Comparison of ENCODE assay signal across 8 cellular contexts in genomic region chrX:69387559-69388487, GRCh38.
DNase-seq lines count a peak whose midpoint lies in the region; ATAC-seq and TF ChIP-seq lines count a peak whose summit lies in the region.

No MANE protein-coding gene starts in this region.

- ATAC-seq in GM18867 (IDR thresholded peaks at IDR 0.05; ENCODE audit: unreplicated experiment): peak; percentile 82
- peak; percentile 62 for ATAC-seq in esophagus mucosa
- ATAC-seq in naive B cell (ENCODE audit: low read depth in 2 of 2): peak in 1 of 2 donors; percentile 20
- ATAC-seq in upper lobe of right lung: peak; percentile 67

- no peaks in the 10 kb centered on the region for H4K20me1 ChIP-seq in BLaER1

- H3K4me3 Mint-ChIP-seq in naive B cell: no peak overlapping the region

- H3K4me1 ChIP-seq in BLaER1: peaks cover 21% of the 10 kb centered on the region
- H3K4me1 ChIP-seq in upper lobe of right lung: no peaks in the 10 kb centered on the region

- peaks cover 96% of the 10 kb centered on the region for H3K27me3 ChIP-seq in BLaER1
- no peaks in the 10 kb centered on the region for H3K27me3 ChIP-seq in upper lobe of right lung

- H3K9me3 ChIP-seq in BLaER1 (no peaks in the 10 kb centered on the region), upper lobe of right lung (no peaks in the 10 kb centered on the region)

- H3K36me3 Mint-ChIP-seq in naive B cell: no peaks in the 10 kb centered on the region

- H3K9me3 Mint-ChIP-seq in naive B cell: peaks cover 0 to 1% (median 0%) of the 10 kb centered on the region in 7 donors

- H3K27me3 Mint-ChIP-seq in naive B cell: peaks cover 4 to 48% (median 15%) of the 10 kb centered on the region in 3 donors

- H3K27ac ChIP-seq in BLaER1 (peak overlapping the region; percentile 37; the same call in 1 of the 2 replicates), upper lobe of right lung (no peak overlapping the region)

- H3K4me3 ChIP-seq in BLaER1 (no peak overlapping the region), upper lobe of right lung (no peak overlapping the region)

- peak overlapping the region in 3 of 6 donors; percentile 40 to 56 (median 55) for H3K27ac Mint-ChIP-seq in naive B cell

- H3K9ac ChIP-seq in BLaER1: 0 out of 2 replicates have a peak overlapping the region, but pooled peaks have one; percentile 23

- H3K4me2 ChIP-seq in BLaER1: peak overlapping the region; percentile 42; the same call in 1 of the 2 replicates

- TF ChIP-seq CTCF in upper lobe of right lung (IDR thresholded peaks at IDR 0.05): peak; percentile 57

- intact Hi-C loops in upper lobe of right lung (cut with DNase I): no loop called here

- peaks cover 0 to 3% (median 0%) of the 10 kb centered on the region in 3 donors for H3K4me1 Mint-ChIP-seq in naive B cell

- H3K36me3 ChIP-seq in BLaER1 (no peaks in the 10 kb centered on the region), upper lobe of right lung (no peaks in the 10 kb centered on the region)

- DNase-seq in NCI-H1048 (lab: John Stamatoyannopoulos, UW) (peak; percentile 0), naive B cell (peak; percentile 17), upper lobe of right lung (peak; percentile 61), cortex of kidney (lab: John Stamatoyannopoulos, UW) (no peak)
- peak; percentile 2 to 30 for DNase-seq in activated CD4-positive, alpha-beta T cell treated with anti-CD3 and anti-CD28 coated beads for 4 hours
